In the genomic region with DNA sequence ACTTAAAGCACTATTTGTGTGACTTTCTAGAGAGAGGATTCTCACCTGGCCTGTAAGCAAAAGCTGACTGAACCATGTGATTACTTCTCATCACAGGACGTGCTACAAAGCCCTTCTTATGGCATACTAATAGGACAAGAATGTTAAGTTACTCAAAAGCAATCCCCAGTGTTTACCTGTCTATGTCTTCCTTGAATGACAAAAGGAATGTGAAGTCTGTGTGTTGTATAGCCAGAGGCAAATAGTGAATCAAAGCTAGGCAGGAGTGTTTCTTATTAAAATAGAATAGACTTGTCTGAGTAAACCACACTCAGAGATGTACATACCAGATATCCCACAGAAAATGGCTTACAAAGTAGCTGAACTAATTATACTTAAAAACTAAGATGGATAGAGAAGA, we compare ENCODE assay signal across 18 cellular contexts.
DNase-seq lines count a peak whose midpoint lies in the region; ATAC-seq and TF ChIP-seq lines count a peak whose summit lies in the region.
"Had no signal": no experiment of that assay in that cellular context is flagged by ENCODE, and none has a peak within 500 bp of the region (broad histone marks: within the 10 kb centered on the region; RNA-seq: fewer than 3 reads in every experiment).

No MANE protein-coding gene starts in this region.

- H3K27ac ChIP-seq in A673 (ENCODE audit: low read depth, low read length, poor library complexity, severe bottlenecking): no peak overlapping the region
- H3K27ac ChIP-seq: suprapubic skin had no signal

- in situ Hi-C loops in astrocyte of the spinal cord (cut with HindIII; ENCODE audit: low sequenced_read_pairs): no loop called here

- intact Hi-C loops in A673 (cut with micrococcal nuclease; ENCODE audit: unreplicated experiment): no loop called here

- DNase-seq in BJ (ENCODE audit: low read depth): peak; percentile 23
- DNase-seq in M059J (ENCODE audit: low read depth): peak; percentile 89
- DNase-seq in astrocyte of the spinal cord (ENCODE audit: low read depth, low spot score): peak; percentile 1
- peak; percentile 95 for DNase-seq in kidney tubule cell (ENCODE audit: low spot score)
- DNase-seq in A673 (ENCODE audit: low spot score): no peak
- DNase-seq in activated gamma-delta T cell treated with Interleukin-2 at 50 U/mL for 16 hours: no peak
- DNase-seq: activated CD4-positive, alpha-beta T cell treated with anti-CD3 and anti-CD28 coated beads, Interleukin-2, amount 10 ng/mL, durations not matched to agents 24 days and 14 days; activated CD8-positive, alpha-beta memory T cell treated with anti-CD3 and anti-CD28 coated beads, Interleukin-2, amount 50 U/mL, for 48 hours; activated naive CD4-positive, alpha-beta T cell treated with Interleukin-2 at 50 U/mL for 16 hours; DMS153; mesenchymal stem cell; NCI-H1930; NCI-H524; OCI-M1 had no signal

- ATAC-seq in GM19467 (IDR thresholded peaks at IDR 0.05; ENCODE audit: unreplicated experiment) (no peak), GM21360 (IDR thresholded peaks at IDR 0.05; ENCODE audit: unreplicated experiment) (no peak)
- ATAC-seq: natural killer cell treated with Interleukin-12 subunit alpha and Interleukin-12 subunit beta and Interleukin-15 and Interleukin-18, amount 100 ng/mL, for 72 hours had no signal

- CTCF ChIA-PET in BJ (lab: Yijun Ruan, JAX): interaction anchor here (1.0 kb wide), 1 partner anchor 28 kb away, joined by 4 read pairs; no protein-coding TSS in a partner anchor
- CTCF ChIA-PET in A673 (lab: Charles Lee): no interaction called here

- H3K4me1 ChIP-seq in A673 (ENCODE audit: insufficient read depth, low read length, poor library complexity, severe bottlenecking): no peaks in the 10 kb centered on the region
- H3K4me1 ChIP-seq: suprapubic skin had no signal

- H3K36me3 ChIP-seq in BJ (ENCODE audit: control insufficient read depth, insufficient read depth, low read length) (no peaks in the 10 kb centered on the region), A673 (ENCODE audit: insufficient read depth, low read length, poor library complexity, severe bottlenecking) (no peaks in the 10 kb centered on the region)
- H3K36me3 ChIP-seq: suprapubic skin had no signal

- POLR2A ChIA-PET in BJ (lab: Charles Lee): no interaction called here
- POLR2A ChIA-PET in A673 (lab: Charles Lee; ENCODE audit: low non-redundant PET): no interaction called here

- H3K27me3 ChIP-seq in BJ (ENCODE audit: control insufficient read depth, insufficient read depth, low read length) (no peaks in the 10 kb centered on the region), A673 (replicated peaks; ENCODE audit: insufficient read depth, low read depth, low read length, poor library complexity) (no peaks in the 10 kb centered on the region)
- H3K27me3 ChIP-seq: suprapubic skin had no signal

- no TSS peak for BruUV-seq in A673 (replicated peaks; lab: Mats Ljungman, UMichigan)

- no peak overlapping the region for H3K4me3 ChIP-seq in BJ (ENCODE audit: low read depth, low read length)
- no peak overlapping the region for H3K4me3 ChIP-seq in astrocyte of the spinal cord (ENCODE audit: low read depth, low read length)
- H3K4me3 ChIP-seq in A673 (ENCODE audit: low read depth, low read length, poor library complexity, severe bottlenecking): no peak overlapping the region
- H3K4me3 ChIP-seq: suprapubic skin had no signal

- TF ChIP-seq CTCF in BJ (IDR thresholded peaks at IDR 0.05; ENCODE audit: insufficient read depth, low read depth, low read length) (no peak), astrocyte of the spinal cord (IDR thresholded peaks at IDR 0.05; ENCODE audit: low read depth, low read length) (no peak), A673 (conservative IDR thresholded peaks at IDR 0.05; ENCODE audit: low read depth, low read length) (no peak)

- H3K9me3 ChIP-seq in A673 (ENCODE audit: low read depth, low read length, poor library complexity, severe bottlenecking): peaks cover 6% of the 10 kb centered on the region
- H3K9me3 ChIP-seq: suprapubic skin had no signal

Comparison
In these comparisons a context has a peak if more than half of its experiments do, and no peak if none do; other contexts are left out.
1. DNase-seq: peak in BJ (single experiment), M059J (single experiment), astrocyte of the spinal cord (single experiment) and kidney tubule cell (single experiment); none in A673 (single experiment) and activated gamma-delta T cell treated with Interleukin-2 at 50 U/mL for 16 hours (single experiment).